ENCODE assay signal across 25 cellular contexts in the genomic region with DNA sequence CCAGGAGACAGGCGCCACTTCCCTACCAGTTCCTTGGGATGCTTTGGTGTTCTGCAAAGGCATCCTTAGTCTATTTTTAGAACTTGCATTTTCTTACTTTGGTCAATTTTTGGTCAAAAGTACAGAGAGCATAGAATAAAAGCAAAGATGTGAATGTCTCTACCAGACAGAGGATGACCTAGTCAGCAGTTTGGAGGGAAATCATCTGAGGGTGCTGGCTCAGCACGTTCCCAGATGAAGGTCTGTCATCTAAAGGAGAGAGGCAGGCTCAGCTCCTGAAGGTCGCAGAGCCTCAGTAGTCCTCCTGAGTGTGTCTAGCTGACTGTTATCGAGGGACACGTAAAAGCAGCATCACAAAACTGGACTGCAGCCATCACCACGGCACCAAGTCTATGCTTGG. TPM values are rescaled to one million over a fixed set of nuclear protein-coding genes. Genes with fewer than 3 reads are reported as not detected.
"Had no signal": no experiment of that assay in that cellular context is flagged by ENCODE, and none has a peak within 500 bp of the region (broad histone marks: within the 10 kb centered on the region; RNA-seq: fewer than 3 reads in every experiment).

No MANE protein-coding gene starts in this region.

- DNase-seq: activated CD4-positive, alpha-beta memory T cell treated with anti-CD3 and anti-CD28 coated beads for 36 hours; activated CD4-positive, alpha-beta T cell treated with anti-CD3 and anti-CD28 coated beads, Interleukin-2, amount 10 ng/mL, durations not matched to agents 7 days and 5 days; activated CD4-positive, CD25-positive, alpha-beta regulatory T cell; activated CD8-positive, alpha-beta memory T cell treated with anti-CD3 and anti-CD28 coated beads for 24 hours; activated naive CD4-positive, alpha-beta T cell treated with anti-CD3 and anti-CD28 coated beads, Interleukin-2, amount 50 U/mL, for 16 hours; activated naive CD8-positive, alpha-beta T cell treated with anti-CD3 and anti-CD28 coated beads, Interleukin-2, amount 10 ng/mL, durations not matched to agents 7 days and 5 days; activated T-cell treated with anti-CD3 and anti-CD28 coated beads, Interleukin-2, amount 50 U/mL, for 72 hours; adrenal gland; anterior cingulate cortex; caudate nucleus; KG1; NCI-H1092; NCI-H1417 treated with DMSO at 0.1 percent for 48 hours; NCI-H2029 treated with DMSO at 0.1 percent for 48 hours; NCI-H345; NCI-H510A treated with DMSO at 0.1 percent for 48 hours; NCI-H69; NK-92 treated with Interleukin-12 subunit alpha and Interleukin-12 subunit beta, amount 100 ng/mL, for 24 hours; PC-3; SHP77 treated with DMSO at 0.1 percent for 48 hours had no signal

- FAIRE-seq: RCC 7860 had no signal

- H3K27ac Mint-ChIP-seq: activated CD4-positive, alpha-beta T cell treated with anti-CD3 and anti-CD28 coated beads, Interleukin-2, amount 10 ng/mL, durations not matched to agents 7 days and 5 days; activated naive CD8-positive, alpha-beta T cell treated with anti-CD3 and anti-CD28 coated beads, Interleukin-2, amount 10 ng/mL, durations not matched to agents 7 days and 5 days; activated T-helper 2 cell treated with anti-CD3 and anti-CD28 coated beads, Interferon-gamma antibody, Interleukin-2, Interleukin-4, amounts not matched to agents 10 μg/mL and 5 μg/mL and 100 μg/mL, durations not matched to agents 14 hours and 24 hours and 36 hours; T-helper 1 cell treated with Interleukin-12 subunit alpha and Interleukin-12 subunit beta and Interleukin-4 antibody, amounts not matched to agents 30 μg/mL and 1 μg/mL, for 36 hours had no signal

- H3K27me3 Mint-ChIP-seq: activated CD4-positive, alpha-beta memory T cell treated with anti-CD3 and anti-CD28 coated beads for 36 hours; activated CD4-positive, alpha-beta T cell treated with anti-CD3 and anti-CD28 coated beads, Interleukin-2, amount 10 ng/mL, durations not matched to agents 7 days and 5 days; activated naive CD8-positive, alpha-beta T cell treated with anti-CD3 and anti-CD28 coated beads, Interleukin-2, amount 10 ng/mL, durations not matched to agents 7 days and 5 days had no signal

- H3K9me3 Mint-ChIP-seq: activated CD4-positive, alpha-beta memory T cell treated with anti-CD3 and anti-CD28 coated beads for 36 hours; activated CD4-positive, alpha-beta T cell treated with anti-CD3 and anti-CD28 coated beads, Interleukin-2, amount 10 ng/mL, durations not matched to agents 7 days and 5 days; activated naive CD8-positive, alpha-beta T cell treated with anti-CD3 and anti-CD28 coated beads, Interleukin-2, amount 10 ng/mL, durations not matched to agents 7 days and 5 days; activated T-cell treated with anti-CD3 and anti-CD28 coated beads, Interleukin-2, amount 50 U/mL, for 72 hours; activated T-helper 2 cell treated with anti-CD3 and anti-CD28 coated beads, Interferon-gamma antibody, Interleukin-2, Interleukin-4, amounts not matched to agents 10 μg/mL and 5 μg/mL and 100 μg/mL, durations not matched to agents 14 hours and 24 hours and 36 hours; T-helper 1 cell treated with Interleukin-12 subunit alpha and Interleukin-12 subunit beta and Interleukin-4 antibody, amounts not matched to agents 30 μg/mL and 1 μg/mL, for 36 hours had no signal

- H3K4me1 ChIP-seq: breast epithelium had no signal

- H3K9me3 ChIP-seq: adrenal gland, breast epithelium had no signal

- ATAC-seq: activated T-cell treated with anti-CD3 and anti-CD28 coated beads, Interleukin-2, amount 50 U/mL, for 72 hours; PC-3 had no signal

- H3K4me3 ChIP-seq: adrenal gland, breast epithelium had no signal

- H3K27ac ChIP-seq: breast epithelium had no signal

- H3K4me3 Mint-ChIP-seq: activated CD4-positive, alpha-beta memory T cell treated with anti-CD3 and anti-CD28 coated beads for 36 hours; activated CD4-positive, alpha-beta T cell treated with anti-CD3 and anti-CD28 coated beads, Interleukin-2, amount 10 ng/mL, durations not matched to agents 7 days and 5 days; activated naive CD8-positive, alpha-beta T cell treated with anti-CD3 and anti-CD28 coated beads, Interleukin-2, amount 10 ng/mL, durations not matched to agents 7 days and 5 days; activated T-cell treated with anti-CD3 and anti-CD28 coated beads, Interleukin-2, amount 50 U/mL, for 72 hours; T-helper 1 cell treated with Interleukin-12 subunit alpha and Interleukin-12 subunit beta and Interleukin-4 antibody, amounts not matched to agents 30 μg/mL and 1 μg/mL, for 36 hours had no signal

- H3K27me3 ChIP-seq: adrenal gland, breast epithelium had no signal

RNA-seq across cellular contexts. Expression of a gene that starts 15.3 kb away (rescaled TPM):
- total RNA-seq: activated CD4-positive, alpha-beta memory T cell treated with anti-CD3 and anti-CD28 coated beads for 36 hours; activated CD4-positive, alpha-beta T cell treated with anti-CD3 and anti-CD28 coated beads, Interleukin-2, amount 10 ng/mL, durations not matched to agents 7 days and 5 days; activated naive CD8-positive, alpha-beta T cell treated with anti-CD3 and anti-CD28 coated beads, Interleukin-2, amount 10 ng/mL, durations not matched to agents 7 days and 5 days; activated T-helper 2 cell treated with anti-CD3 and anti-CD28 coated beads, Interferon-gamma antibody, Interleukin-2, Interleukin-4, amounts not matched to agents 10 μg/mL and 5 μg/mL and 100 μg/mL, durations not matched to agents 14 hours and 24 hours and 36 hours; M059J; PC-3 had no signal
